7 cellular contexts compared by ENCODE assay signal in genomic region chr4:138766332-138766731, GRCh38.
"Had no signal": no experiment of that assay in that cellular context is flagged by ENCODE, and none has a peak within 500 bp of the region (broad histone marks: within the 10 kb centered on the region; RNA-seq: fewer than 3 reads in every experiment).

No MANE protein-coding gene starts in this region.

- H3K4me1 Mint-ChIP-seq: GM23338, H9, IgD-negative memory B cell had no signal

- H3K4me2 ChIP-seq: GM23338 had no signal

- H3K4me3 ChIP-seq: GM23338 had no signal

- H3K4me3 Mint-ChIP-seq: GM23338, H9, IgD-negative memory B cell had no signal

- H3K27ac Mint-ChIP-seq: GM23338, H9, IgD-negative memory B cell had no signal

- H2AFZ ChIP-seq: GM23338 had no signal

- H3K9me3 Mint-ChIP-seq: GM23338, H9, IgD-negative memory B cell had no signal

- H3K36me3 Mint-ChIP-seq: IgD-negative memory B cell had no signal

- FAIRE-seq: H1, H54, HTR-8/SVneo had no signal

- DNase-seq: H9, HCEC 1CT had no signal

- ATAC-seq: GM23338 had no signal
